Comparison of ENCODE assay signal across 11 cellular contexts in the genomic region with DNA sequence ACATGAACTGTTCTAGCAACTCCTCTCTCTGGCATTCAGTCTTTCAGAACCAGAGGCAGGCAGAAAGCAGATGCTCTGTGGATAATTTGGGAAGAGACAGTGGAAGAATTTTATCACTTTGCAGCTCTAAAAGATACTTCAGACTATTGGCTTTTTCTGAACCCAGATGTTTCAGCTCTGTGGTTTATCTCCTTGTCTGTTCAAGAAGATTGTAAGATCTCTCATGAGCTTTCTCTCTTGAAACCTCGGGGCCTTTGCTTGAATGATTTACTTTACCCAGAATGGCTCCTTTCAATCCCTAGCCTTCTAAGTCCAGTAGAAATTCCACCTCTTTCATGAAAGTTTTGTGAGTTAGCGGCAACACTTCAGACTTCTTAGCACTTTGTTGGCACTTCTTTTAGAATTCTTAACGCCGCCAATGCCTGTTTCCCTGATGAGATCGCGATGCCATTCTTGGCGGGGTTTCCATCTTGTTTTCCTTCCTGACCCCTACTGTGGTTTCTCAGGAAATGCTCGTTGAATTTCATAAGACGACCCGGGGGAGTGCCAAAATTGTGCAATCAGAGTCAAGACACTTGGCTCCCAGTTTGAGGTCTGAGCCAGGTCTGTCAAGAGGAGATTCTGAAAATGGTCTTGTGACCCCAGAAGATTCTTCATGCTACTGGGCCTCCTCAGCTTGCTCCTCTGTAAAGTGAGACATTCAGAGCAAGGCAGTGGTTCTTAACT.
DNase-seq lines count a peak whose midpoint lies in the region; ATAC-seq and TF ChIP-seq lines count a peak whose summit lies in the region.
"Had no signal": no experiment of that assay in that cellular context is flagged by ENCODE, and none has a peak within 500 bp of the region (broad histone marks: within the 10 kb centered on the region; RNA-seq: fewer than 3 reads in every experiment).

No MANE protein-coding gene starts in this region.

- POLR2A ChIA-PET in RWPE1 (lab: Yijun Ruan, JAX; ENCODE audit: low non-redundant PET), result no interaction called here

- peaks cover 0 to 18% (median 7%) of the 10 kb centered on the region in 6 donors for H3K9me3 Mint-ChIP-seq in immature natural killer cell

- ATAC-seq in sciatic nerve (peak; percentile 86), HG03039 (IDR thresholded peaks at IDR 0.05; ENCODE audit: unreplicated experiment) (no peak), GM21825 (IDR thresholded peaks at IDR 0.05; ENCODE audit: unreplicated experiment) (no peak)

- no peak overlapping the region for H3K27ac Mint-ChIP-seq in immature natural killer cell

- H3K27ac ChIP-seq in BLaER1 (no peak overlapping the region), RWPE1 (peak overlapping the region; percentile 42; the same call in 1 of the 2 replicates)

- peaks cover 7% of the 10 kb centered on the region; the same call in 1 of the 2 replicates for H3K9me3 ChIP-seq in BLaER1
- H3K9me3 ChIP-seq: BE2C had no signal

- H3K4me2 ChIP-seq in BLaER1, result peak overlapping the region; percentile 1; the same call in 1 of the 2 replicates

- no peak overlapping the region for H3K4me3 Mint-ChIP-seq in immature natural killer cell

- intact Hi-C loops in sciatic nerve (cut with DNase I), result no loop called here

- no peak overlapping the region for H3K9ac ChIP-seq in BLaER1

- DNase-seq in RWPE1 (ENCODE audit: low spot score) (no peak), fibroblast of villous mesenchyme (ENCODE audit: low read depth) (peak; percentile 61), sciatic nerve (ENCODE audit: low spot score) (peak; percentile 90), immature natural killer cell (no peak), mesenteric fat pad (ENCODE audit: low spot score) (no peak)
- DNase-seq: BE2C, head of caudate nucleus, NCI-H446 treated with DMSO at 0.1 percent for 48 hours had no signal

- no peaks in the 10 kb centered on the region for H4K20me1 ChIP-seq in BLaER1

- H3K4me1 ChIP-seq in BLaER1, result no peaks in the 10 kb centered on the region
- H3K4me1 ChIP-seq: BE2C had no signal

- H3K36me3 ChIP-seq in BLaER1, result no peaks in the 10 kb centered on the region
- H3K36me3 ChIP-seq: BE2C had no signal

- no peaks in the 10 kb centered on the region for H3K27me3 Mint-ChIP-seq in immature natural killer cell (ENCODE audit: low read depth in 3 of 3)

- no peaks in the 10 kb centered on the region for H3K27me3 ChIP-seq in BLaER1
- H3K27me3 ChIP-seq: BE2C had no signal

- H3K36me3 Mint-ChIP-seq in immature natural killer cell, result no peaks in the 10 kb centered on the region

- H3K4me1 Mint-ChIP-seq in immature natural killer cell, result no peaks in the 10 kb centered on the region

- CTCF ChIA-PET in RWPE1 (lab: Yijun Ruan, JAX), result no interaction called here

- no peak overlapping the region for H3K4me3 ChIP-seq in BLaER1
- no peak overlapping the region for H3K4me3 ChIP-seq in fibroblast of villous mesenchyme (ENCODE audit: low read depth, low read length)

- TF ChIP-seq CTCF in RWPE1 (conservative IDR thresholded peaks at IDR 0.05; ENCODE audit: low read depth) (no peak), fibroblast of villous mesenchyme (IDR thresholded peaks at IDR 0.05; ENCODE audit: insufficient read depth, low read depth, low read length) (no peak)

Comparison
In these comparisons a context has a peak if more than half of its experiments do, and no peak if none do; other contexts are left out.
1. DNase-seq: peak in fibroblast of villous mesenchyme (single experiment) and sciatic nerve (single experiment); none in RWPE1 (single experiment), immature natural killer cell (0 of 3) and mesenteric fat pad (single experiment).